Comparison of ENCODE assay signal across 14 cellular contexts in the genomic region with DNA sequence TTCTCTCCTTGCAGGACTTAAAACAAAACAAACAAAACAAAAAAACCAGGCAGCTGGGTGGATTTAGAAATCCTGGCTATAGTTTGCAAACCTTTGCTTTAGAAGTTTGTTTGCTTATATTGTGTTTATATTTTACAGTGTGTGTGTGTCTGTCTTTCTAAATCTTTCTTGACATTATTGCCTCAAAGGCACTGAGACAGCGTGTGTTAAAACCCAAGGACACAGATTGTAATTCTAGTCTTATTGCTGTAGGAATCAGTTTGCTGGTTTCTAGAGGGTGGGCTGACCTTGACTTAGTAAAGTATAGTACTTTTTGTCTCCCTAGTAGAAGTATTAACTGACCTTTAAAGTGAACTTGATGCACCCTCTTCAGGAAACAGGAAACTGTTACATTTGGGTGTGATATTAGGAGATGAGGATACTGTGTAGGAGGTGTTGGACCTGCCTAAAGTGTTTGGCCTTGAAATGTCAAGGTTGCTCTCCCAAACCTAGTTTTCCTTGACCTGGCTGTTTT.
DNase-seq lines count a peak whose midpoint lies in the region; ATAC-seq and TF ChIP-seq lines count a peak whose summit lies in the region.
"Had no signal": no experiment of that assay in that cellular context is flagged by ENCODE, and none has a peak within 500 bp of the region (broad histone marks: within the 10 kb centered on the region; RNA-seq: fewer than 3 reads in every experiment).

No MANE protein-coding gene starts in this region.

- peaks cover 29% of the 10 kb centered on the region for H3K4me1 Mint-ChIP-seq in MCF 10A (ENCODE audit: insufficient read depth, unreplicated experiment)

- no peak overlapping the region for H3K27ac Mint-ChIP-seq in MCF 10A (ENCODE audit: low read depth, unreplicated experiment)
- H3K27ac Mint-ChIP-seq: progenitor cell of endocrine pancreas had no signal

- H3K27ac ChIP-seq in breast epithelium (no peak overlapping the region), RWPE2 (ENCODE audit: poor library complexity, severe bottlenecking) (no peak overlapping the region), upper lobe of right lung (no peak overlapping the region), aorta (ENCODE audit: low read depth in 1 of 2, low read length in 2 of 2) (no peak overlapping the region)
- H3K27ac ChIP-seq: SJCRH30 had no signal

- BruUV-seq in MCF 10A (replicated peaks; lab: Mats Ljungman, UMichigan) = no TSS peak

- H3K36me3 ChIP-seq in breast epithelium = no peaks in the 10 kb centered on the region
- peaks cover 12% of the 10 kb centered on the region; the same call in 1 of the 2 replicates for H3K36me3 ChIP-seq in RWPE2 (ENCODE audit: low read depth)
- H3K36me3 ChIP-seq in upper lobe of right lung = no peaks in the 10 kb centered on the region
- peaks cover 0 to 4% of the 10 kb centered on the region in 2 donors for H3K36me3 ChIP-seq in aorta (ENCODE audit: control insufficient read depth in 1 of 2, insufficient read depth in 2 of 2, low read length in 1 of 2)

- DNase-seq in MCF 10A (ENCODE audit: unreplicated experiment) (peak; percentile 6), breast epithelium (ENCODE audit: low spot score in 2 of 2) (no peak), RWPE2 (ENCODE audit: low spot score) (no peak), foreskin melanocyte (peak; percentile 6), upper lobe of right lung (no peak), aorta (no peak), HuH-7 (ENCODE audit: low spot score) (no peak), HuH-7.5 (ENCODE audit: low spot score) (no peak)
- DNase-seq: activated CD4-positive, alpha-beta T cell treated with anti-CD3 and anti-CD28 coated beads, Interleukin-2, amount 50 U/mL, for 4 hours; activated naive CD4-positive, alpha-beta T cell treated with anti-CD3 and anti-CD28 coated beads, Interleukin-2, amount 50 U/mL, for 16 hours; EL; NCI-H2171 treated with DMSO at 0.1 percent for 48 hours; SJCRH30 had no signal

- no peaks in the 10 kb centered on the region for H3K9me3 Mint-ChIP-seq in MCF 10A (ENCODE audit: unreplicated experiment)

- 91 to 97% methylated on average over 1 of the region's 1 CpG for WGBS in aorta, 2 donors

- intact Hi-C loops in MCF 10A (cut with micrococcal nuclease) (no loop called here), breast epithelium (cut with DNase I; ENCODE audit: low total_unique reads) (no loop called here), upper lobe of right lung (cut with DNase I) (no loop called here), aorta (cut with DNase I) (no loop called here)

- no peak overlapping the region for H3K4me3 Mint-ChIP-seq in MCF 10A (ENCODE audit: unreplicated experiment)

- no peak for TF ChIP-seq POLR2A in breast epithelium (IDR thresholded peaks at IDR 0.05)

- POLR2A ChIA-PET in MCF 10A (lab: Yijun Ruan, JAX) = no interaction called here

- H3K27me3 Mint-ChIP-seq in MCF 10A (ENCODE audit: insufficient read depth, unreplicated experiment) = no peaks in the 10 kb centered on the region
- H3K27me3 Mint-ChIP-seq: progenitor cell of endocrine pancreas had no signal

- peak; percentile 60; the same call in 2 of the 3 replicates for ATAC-seq in RWPE2 (ENCODE audit: low read depth)
- ATAC-seq in upper lobe of right lung = peak; percentile 32
- no peak for ATAC-seq in aorta (ENCODE audit: low FRiP score)

- TF ChIP-seq CTCF in MCF 10A (IDR thresholded peaks at IDR 0.05; ENCODE audit: unreplicated experiment) (no peak), breast epithelium (IDR thresholded peaks at IDR 0.05) (no peak), RWPE2 (IDR thresholded peaks at IDR 0.05; ENCODE audit: poor library complexity, severe bottlenecking) (peak; percentile 33), upper lobe of right lung (IDR thresholded peaks at IDR 0.05) (no peak)

- CTCF ChIA-PET in MCF 10A (lab: Yijun Ruan, JAX) = no interaction called here

- no peak overlapping the region for H3K4me3 ChIP-seq in breast epithelium
- no peak overlapping the region for H3K4me3 ChIP-seq in RWPE2 (ENCODE audit: severe bottlenecking)
- no peak overlapping the region for H3K4me3 ChIP-seq in upper lobe of right lung
- H3K4me3 ChIP-seq in aorta (ENCODE audit: low read length in 2 of 2) = no peak overlapping the region
- H3K4me3 ChIP-seq: SJCRH30 had no signal

- H3K9me3 ChIP-seq in breast epithelium (no peaks in the 10 kb centered on the region), RWPE2 (ENCODE audit: severe bottlenecking) (peaks cover 6% of the 10 kb centered on the region), upper lobe of right lung (no peaks in the 10 kb centered on the region), aorta (ENCODE audit: control insufficient read depth, low read length) (no peaks in the 10 kb centered on the region)
- H3K9me3 ChIP-seq: SJCRH30 had no signal

- H3K27me3 ChIP-seq in breast epithelium (no peaks in the 10 kb centered on the region), RWPE2 (ENCODE audit: insufficient read depth, poor library complexity, severe bottlenecking) (no peaks in the 10 kb centered on the region), upper lobe of right lung (no peaks in the 10 kb centered on the region), aorta (ENCODE audit: control insufficient read depth in 1 of 2, insufficient read depth in 2 of 2, low read length in 1 of 2) (no peaks in the 10 kb centered on the region)
- H3K27me3 ChIP-seq: SJCRH30 had no signal

- H3K4me1 ChIP-seq in breast epithelium (peaks cover 0 to 7% of the 10 kb centered on the region in 2 donors), RWPE2 (ENCODE audit: insufficient read depth, poor library complexity, severe bottlenecking) (peaks cover 28% of the 10 kb centered on the region), upper lobe of right lung (peaks cover 18% of the 10 kb centered on the region), aorta (ENCODE audit: control insufficient read depth in 1 of 2, insufficient read depth in 2 of 2, low read length in 2 of 2) (no peaks in the 10 kb centered on the region)

- H3K36me3 Mint-ChIP-seq in MCF 10A (ENCODE audit: insufficient read depth, unreplicated experiment) = no peaks in the 10 kb centered on the region

Comparison
In these comparisons a context has a peak if more than half of its experiments do, and no peak if none do; other contexts are left out.
1. DNase-seq: peak in MCF 10A (single experiment) and foreskin melanocyte (single experiment); none in breast epithelium (0 of 2), RWPE2 (single experiment), upper lobe of right lung (single experiment), aorta (0 of 2), HuH-7 (single experiment) and HuH-7.5 (single experiment).